1 cellular context compared by ENCODE assay signal in the genomic region with DNA sequence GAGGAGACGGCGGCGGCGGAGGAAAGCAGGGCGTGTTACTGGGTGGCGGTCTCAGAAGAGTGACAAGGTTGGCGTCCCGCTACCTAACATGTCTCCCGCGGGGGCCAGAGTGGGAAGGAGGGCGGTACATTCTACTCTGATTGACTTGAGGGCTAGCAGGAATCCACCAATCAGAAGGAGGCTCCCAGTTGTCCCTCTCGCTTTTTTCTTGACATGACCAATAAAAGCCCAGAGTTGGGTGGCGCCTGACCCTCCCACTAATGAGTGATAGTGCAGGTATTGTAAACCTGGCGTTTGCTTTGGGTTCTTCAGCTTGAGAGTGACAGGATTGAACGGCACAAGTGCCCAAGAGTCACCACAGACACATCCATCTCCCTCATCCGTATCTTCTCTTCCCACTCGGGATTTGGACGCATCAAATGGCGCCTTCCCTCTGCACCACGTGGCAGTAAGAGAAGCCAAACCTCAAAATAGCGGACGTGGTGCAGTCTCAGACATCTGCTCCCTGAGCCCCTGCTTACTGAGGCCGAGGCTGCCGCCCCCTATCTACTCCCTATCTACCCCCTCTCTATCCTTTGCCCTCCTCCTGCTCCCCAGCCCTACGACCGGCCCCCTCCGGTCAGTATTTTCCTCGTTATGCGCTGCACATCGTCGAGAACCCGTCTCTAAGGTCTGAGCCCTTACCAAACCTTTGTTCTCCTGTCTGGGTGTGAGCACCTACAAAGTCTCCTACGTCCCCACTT.
TF ChIP-seq lines count a peak whose summit lies in the region.

No MANE protein-coding gene starts in this region.

TF ChIP-seq in K562, 482 proteins besides CTCF, POLR2A, EP300 and RAD21 (continues in another document):
- TF ChIP-seq MEIS2 (IDR thresholded peaks at IDR 0.05; ENCODE audit: partially characterized antibody): peak; percentile 78
- TF ChIP-seq RBM25 (IDR thresholded peaks at IDR 0.05; ENCODE audit: low read depth, low read length, severe bottlenecking): peak; percentile 87
- TF ChIP-seq CHD2 (IDR thresholded peaks at IDR 0.05; ENCODE audit: low read depth, low read length): peak; percentile 32; the same call in 1 of the 2 replicates
- no peak for TF ChIP-seq HIVEP1 (CRISPR knock-in tag; IDR thresholded peaks at IDR 0.05)
- peak; percentile 11 for TF ChIP-seq CHD4 (IDR thresholded peaks at IDR 0.05; ENCODE audit: insufficient read depth, insufficient replicate concordance, low read depth, low read length, poor library complexity, severe bottlenecking)
- no peak for TF ChIP-seq CTBP1 (IDR thresholded peaks at IDR 0.05; ENCODE audit: borderline replicate concordance)
- peak in 2 of 3 experiments; percentile 5 to 45 for TF ChIP-seq YY1 (IDR thresholded peaks at IDR 0.05; ENCODE audit: borderline replicate concordance in 1 of 3, control insufficient read depth in 1 of 3, extremely low read depth in 1 of 3, insufficient read depth in 3 of 3, insufficient read length in 1 of 3, insufficient replicate concordance in 2 of 3, low read depth in 1 of 3, low read length in 2 of 3)
- TF ChIP-seq ASH1L (IDR thresholded peaks at IDR 0.05; ENCODE audit: borderline replicate concordance, low read depth, partially characterized antibody): peak; percentile 64
- 0 out of 2 replicates have a peak, but pooled peaks have one; percentile 12 for TF ChIP-seq MYC (IDR thresholded peaks at IDR 0.05; ENCODE audit: low read depth, low read length)
- TF ChIP-seq MYC (CRISPR knock-in tag; IDR thresholded peaks at IDR 0.05; ENCODE audit: borderline replicate concordance, low read depth): no peak
- TF ChIP-seq, protein P1, sequence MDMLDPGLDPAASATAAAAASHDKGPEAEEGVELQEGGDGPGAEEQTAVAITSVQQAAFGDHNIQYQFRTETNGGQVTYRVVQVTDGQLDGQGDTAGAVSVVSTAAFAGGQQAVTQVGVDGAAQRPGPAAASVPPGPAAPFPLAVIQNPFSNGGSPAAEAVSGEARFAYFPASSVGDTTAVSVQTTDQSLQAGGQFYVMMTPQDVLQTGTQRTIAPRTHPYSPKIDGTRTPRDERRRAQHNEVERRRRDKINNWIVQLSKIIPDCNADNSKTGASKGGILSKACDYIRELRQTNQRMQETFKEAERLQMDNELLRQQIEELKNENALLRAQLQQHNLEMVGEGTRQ (CRISPR knock-in tag; IDR thresholded peaks at IDR 0.05): peak; percentile 33; the same call in 1 of the 2 replicates
- TF ChIP-seq, protein P2, sequence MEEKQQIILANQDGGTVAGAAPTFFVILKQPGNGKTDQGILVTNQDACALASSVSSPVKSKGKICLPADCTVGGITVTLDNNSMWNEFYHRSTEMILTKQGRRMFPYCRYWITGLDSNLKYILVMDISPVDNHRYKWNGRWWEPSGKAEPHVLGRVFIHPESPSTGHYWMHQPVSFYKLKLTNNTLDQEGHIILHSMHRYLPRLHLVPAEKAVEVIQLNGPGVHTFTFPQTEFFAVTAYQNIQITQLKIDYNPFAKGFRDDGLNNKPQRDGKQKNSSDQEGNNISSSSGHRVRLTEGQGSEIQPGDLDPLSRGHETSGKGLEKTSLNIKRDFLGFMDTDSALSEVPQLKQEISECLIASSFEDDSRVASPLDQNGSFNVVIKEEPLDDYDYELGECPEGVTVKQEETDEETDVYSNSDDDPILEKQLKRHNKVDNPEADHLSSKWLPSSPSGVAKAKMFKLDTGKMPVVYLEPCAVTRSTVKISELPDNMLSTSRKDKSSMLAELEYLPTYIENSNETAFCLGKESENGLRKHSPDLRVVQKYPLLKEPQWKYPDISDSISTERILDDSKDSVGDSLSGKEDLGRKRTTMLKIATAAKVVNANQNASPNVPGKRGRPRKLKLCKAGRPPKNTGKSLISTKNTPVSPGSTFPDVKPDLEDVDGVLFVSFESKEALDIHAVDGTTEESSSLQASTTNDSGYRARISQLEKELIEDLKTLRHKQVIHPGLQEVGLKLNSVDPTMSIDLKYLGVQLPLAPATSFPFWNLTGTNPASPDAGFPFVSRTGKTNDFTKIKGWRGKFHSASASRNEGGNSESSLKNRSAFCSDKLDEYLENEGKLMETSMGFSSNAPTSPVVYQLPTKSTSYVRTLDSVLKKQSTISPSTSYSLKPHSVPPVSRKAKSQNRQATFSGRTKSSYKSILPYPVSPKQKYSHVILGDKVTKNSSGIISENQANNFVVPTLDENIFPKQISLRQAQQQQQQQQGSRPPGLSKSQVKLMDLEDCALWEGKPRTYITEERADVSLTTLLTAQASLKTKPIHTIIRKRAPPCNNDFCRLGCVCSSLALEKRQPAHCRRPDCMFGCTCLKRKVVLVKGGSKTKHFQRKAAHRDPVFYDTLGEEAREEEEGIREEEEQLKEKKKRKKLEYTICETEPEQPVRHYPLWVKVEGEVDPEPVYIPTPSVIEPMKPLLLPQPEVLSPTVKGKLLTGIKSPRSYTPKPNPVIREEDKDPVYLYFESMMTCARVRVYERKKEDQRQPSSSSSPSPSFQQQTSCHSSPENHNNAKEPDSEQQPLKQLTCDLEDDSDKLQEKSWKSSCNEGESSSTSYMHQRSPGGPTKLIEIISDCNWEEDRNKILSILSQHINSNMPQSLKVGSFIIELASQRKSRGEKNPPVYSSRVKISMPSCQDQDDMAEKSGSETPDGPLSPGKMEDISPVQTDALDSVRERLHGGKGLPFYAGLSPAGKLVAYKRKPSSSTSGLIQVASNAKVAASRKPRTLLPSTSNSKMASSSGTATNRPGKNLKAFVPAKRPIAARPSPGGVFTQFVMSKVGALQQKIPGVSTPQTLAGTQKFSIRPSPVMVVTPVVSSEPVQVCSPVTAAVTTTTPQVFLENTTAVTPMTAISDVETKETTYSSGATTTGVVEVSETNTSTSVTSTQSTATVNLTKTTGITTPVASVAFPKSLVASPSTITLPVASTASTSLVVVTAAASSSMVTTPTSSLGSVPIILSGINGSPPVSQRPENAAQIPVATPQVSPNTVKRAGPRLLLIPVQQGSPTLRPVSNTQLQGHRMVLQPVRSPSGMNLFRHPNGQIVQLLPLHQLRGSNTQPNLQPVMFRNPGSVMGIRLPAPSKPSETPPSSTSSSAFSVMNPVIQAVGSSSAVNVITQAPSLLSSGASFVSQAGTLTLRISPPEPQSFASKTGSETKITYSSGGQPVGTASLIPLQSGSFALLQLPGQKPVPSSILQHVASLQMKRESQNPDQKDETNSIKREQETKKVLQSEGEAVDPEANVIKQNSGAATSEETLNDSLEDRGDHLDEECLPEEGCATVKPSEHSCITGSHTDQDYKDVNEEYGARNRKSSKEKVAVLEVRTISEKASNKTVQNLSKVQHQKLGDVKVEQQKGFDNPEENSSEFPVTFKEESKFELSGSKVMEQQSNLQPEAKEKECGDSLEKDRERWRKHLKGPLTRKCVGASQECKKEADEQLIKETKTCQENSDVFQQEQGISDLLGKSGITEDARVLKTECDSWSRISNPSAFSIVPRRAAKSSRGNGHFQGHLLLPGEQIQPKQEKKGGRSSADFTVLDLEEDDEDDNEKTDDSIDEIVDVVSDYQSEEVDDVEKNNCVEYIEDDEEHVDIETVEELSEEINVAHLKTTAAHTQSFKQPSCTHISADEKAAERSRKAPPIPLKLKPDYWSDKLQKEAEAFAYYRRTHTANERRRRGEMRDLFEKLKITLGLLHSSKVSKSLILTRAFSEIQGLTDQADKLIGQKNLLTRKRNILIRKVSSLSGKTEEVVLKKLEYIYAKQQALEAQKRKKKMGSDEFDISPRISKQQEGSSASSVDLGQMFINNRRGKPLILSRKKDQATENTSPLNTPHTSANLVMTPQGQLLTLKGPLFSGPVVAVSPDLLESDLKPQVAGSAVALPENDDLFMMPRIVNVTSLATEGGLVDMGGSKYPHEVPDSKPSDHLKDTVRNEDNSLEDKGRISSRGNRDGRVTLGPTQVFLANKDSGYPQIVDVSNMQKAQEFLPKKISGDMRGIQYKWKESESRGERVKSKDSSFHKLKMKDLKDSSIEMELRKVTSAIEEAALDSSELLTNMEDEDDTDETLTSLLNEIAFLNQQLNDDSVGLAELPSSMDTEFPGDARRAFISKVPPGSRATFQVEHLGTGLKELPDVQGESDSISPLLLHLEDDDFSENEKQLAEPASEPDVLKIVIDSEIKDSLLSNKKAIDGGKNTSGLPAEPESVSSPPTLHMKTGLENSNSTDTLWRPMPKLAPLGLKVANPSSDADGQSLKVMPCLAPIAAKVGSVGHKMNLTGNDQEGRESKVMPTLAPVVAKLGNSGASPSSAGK (IDR thresholded peaks at IDR 0.05): peak; percentile 67
- peak; percentile 83 for TF ChIP-seq NFYB (IDR thresholded peaks at IDR 0.05; ENCODE audit: extremely low read depth, insufficient read length)
- TF ChIP-seq FOS (IDR thresholded peaks at IDR 0.05; ENCODE audit: extremely low read depth, insufficient read length): peak; percentile 80
- peak; percentile 61 for TF ChIP-seq SP2 (IDR thresholded peaks at IDR 0.05; ENCODE audit: extremely low read depth, low read depth, low read length, poor library complexity, severe bottlenecking)
- TF ChIP-seq, protein P3, sequence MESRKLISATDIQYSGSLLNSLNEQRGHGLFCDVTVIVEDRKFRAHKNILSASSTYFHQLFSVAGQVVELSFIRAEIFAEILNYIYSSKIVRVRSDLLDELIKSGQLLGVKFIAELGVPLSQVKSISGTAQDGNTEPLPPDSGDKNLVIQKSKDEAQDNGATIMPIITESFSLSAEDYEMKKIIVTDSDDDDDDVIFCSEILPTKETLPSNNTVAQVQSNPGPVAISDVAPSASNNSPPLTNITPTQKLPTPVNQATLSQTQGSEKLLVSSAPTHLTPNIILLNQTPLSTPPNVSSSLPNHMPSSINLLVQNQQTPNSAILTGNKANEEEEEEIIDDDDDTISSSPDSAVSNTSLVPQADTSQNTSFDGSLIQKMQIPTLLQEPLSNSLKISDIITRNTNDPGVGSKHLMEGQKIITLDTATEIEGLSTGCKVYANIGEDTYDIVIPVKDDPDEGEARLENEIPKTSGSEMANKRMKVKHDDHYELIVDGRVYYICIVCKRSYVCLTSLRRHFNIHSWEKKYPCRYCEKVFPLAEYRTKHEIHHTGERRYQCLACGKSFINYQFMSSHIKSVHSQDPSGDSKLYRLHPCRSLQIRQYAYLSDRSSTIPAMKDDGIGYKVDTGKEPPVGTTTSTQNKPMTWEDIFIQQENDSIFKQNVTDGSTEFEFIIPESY (CRISPR knock-in tag; IDR thresholded peaks at IDR 0.05): peak; percentile 97
- peak; percentile 26; the same call in 1 of the 2 replicates for TF ChIP-seq KAT7 (CRISPR knock-in tag; IDR thresholded peaks at IDR 0.05; ENCODE audit: borderline replicate concordance)
- TF ChIP-seq, protein P4, sequence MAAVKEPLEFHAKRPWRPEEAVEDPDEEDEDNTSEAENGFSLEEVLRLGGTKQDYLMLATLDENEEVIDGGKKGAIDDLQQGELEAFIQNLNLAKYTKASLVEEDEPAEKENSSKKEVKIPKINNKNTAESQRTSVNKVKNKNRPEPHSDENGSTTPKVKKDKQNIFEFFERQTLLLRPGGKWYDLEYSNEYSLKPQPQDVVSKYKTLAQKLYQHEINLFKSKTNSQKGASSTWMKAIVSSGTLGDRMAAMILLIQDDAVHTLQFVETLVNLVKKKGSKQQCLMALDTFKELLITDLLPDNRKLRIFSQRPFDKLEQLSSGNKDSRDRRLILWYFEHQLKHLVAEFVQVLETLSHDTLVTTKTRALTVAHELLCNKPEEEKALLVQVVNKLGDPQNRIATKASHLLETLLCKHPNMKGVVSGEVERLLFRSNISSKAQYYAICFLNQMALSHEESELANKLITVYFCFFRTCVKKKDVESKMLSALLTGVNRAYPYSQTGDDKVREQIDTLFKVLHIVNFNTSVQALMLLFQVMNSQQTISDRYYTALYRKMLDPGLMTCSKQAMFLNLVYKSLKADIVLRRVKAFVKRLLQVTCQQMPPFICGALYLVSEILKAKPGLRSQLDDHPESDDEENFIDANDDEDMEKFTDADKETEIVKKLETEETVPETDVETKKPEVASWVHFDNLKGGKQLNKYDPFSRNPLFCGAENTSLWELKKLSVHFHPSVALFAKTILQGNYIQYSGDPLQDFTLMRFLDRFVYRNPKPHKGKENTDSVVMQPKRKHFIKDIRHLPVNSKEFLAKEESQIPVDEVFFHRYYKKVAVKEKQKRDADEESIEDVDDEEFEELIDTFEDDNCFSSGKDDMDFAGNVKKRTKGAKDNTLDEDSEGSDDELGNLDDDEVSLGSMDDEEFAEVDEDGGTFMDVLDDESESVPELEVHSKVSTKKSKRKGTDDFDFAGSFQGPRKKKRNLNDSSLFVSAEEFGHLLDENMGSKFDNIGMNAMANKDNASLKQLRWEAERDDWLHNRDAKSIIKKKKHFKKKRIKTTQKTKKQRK (IDR thresholded peaks at IDR 0.05; ENCODE audit: borderline replicate concordance, low read depth, low read length): peak; percentile 66; the same call in 1 of the 2 replicates
- TF ChIP-seq L3MBTL2 (IDR thresholded peaks at IDR 0.05): peak; percentile 26
- TF ChIP-seq, protein P5, sequence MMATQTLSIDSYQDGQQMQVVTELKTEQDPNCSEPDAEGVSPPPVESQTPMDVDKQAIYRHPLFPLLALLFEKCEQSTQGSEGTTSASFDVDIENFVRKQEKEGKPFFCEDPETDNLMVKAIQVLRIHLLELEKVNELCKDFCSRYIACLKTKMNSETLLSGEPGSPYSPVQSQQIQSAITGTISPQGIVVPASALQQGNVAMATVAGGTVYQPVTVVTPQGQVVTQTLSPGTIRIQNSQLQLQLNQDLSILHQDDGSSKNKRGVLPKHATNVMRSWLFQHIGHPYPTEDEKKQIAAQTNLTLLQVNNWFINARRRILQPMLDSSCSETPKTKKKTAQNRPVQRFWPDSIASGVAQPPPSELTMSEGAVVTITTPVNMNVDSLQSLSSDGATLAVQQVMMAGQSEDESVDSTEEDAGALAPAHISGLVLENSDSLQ (IDR thresholded peaks at IDR 0.05): peak; percentile 98
- TF ChIP-seq, protein P6, sequence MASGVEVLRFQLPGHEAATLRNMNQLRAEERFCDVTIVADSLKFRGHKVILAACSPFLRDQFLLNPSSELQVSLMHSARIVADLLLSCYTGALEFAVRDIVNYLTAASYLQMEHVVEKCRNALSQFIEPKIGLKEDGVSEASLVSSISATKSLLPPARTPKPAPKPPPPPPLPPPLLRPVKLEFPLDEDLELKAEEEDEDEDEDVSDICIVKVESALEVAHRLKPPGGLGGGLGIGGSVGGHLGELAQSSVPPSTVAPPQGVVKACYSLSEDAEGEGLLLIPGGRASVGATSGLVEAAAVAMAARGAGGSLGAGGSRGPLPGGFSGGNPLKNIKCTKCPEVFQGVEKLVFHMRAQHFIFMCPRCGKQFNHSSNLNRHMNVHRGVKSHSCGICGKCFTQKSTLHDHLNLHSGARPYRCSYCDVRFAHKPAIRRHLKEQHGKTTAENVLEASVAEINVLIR (CRISPR knock-in tag; IDR thresholded peaks at IDR 0.05): no peak
- TF ChIP-seq, protein P7, sequence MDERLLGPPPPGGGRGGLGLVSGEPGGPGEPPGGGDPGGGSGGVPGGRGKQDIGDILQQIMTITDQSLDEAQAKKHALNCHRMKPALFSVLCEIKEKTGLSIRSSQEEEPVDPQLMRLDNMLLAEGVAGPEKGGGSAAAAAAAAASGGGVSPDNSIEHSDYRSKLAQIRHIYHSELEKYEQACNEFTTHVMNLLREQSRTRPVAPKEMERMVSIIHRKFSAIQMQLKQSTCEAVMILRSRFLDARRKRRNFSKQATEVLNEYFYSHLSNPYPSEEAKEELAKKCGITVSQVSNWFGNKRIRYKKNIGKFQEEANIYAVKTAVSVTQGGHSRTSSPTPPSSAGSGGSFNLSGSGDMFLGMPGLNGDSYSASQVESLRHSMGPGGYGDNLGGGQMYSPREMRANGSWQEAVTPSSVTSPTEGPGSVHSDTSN (CRISPR knock-in tag; IDR thresholded peaks at IDR 0.05; ENCODE audit: low read depth): no peak; the same call in 1 of the 2 replicates
- TF ChIP-seq, protein P7 (tag; conservative IDR thresholded peaks at IDR 0.05; ENCODE audit: low read depth): peak; percentile 94
- no peak for TF ChIP-seq MECOM (CRISPR knock-in tag; IDR thresholded peaks at IDR 0.05)
- 0 out of 2 replicates have a peak, but pooled peaks have one; percentile 10 for TF ChIP-seq CXXC5 (CRISPR knock-in tag; IDR thresholded peaks at IDR 0.05)
